In the genomic region with DNA sequence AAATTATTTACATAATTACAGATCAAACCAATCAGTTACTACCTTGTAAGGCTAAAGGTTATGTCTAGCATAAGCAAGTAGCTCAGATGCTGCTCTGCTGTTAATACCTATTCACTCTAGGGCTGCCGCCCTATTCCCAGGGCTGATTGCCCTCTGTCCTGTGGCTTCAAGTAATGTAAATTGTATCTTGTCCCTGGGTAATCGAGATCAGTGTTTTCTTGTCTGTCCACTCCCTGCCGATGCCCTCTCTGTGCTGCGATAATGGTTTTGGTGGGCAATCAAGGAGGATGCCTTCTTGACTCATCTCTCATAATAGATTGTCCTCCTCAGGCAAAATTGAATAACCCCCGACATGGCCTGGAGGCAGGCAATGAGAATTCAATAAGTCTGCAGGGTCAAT, we compare ENCODE assay signal across 33 cellular contexts.
"Had no signal": no experiment of that assay in that cellular context is flagged by ENCODE, and none has a peak within 500 bp of the region (broad histone marks: within the 10 kb centered on the region; RNA-seq: fewer than 3 reads in every experiment).

No MANE protein-coding gene starts in this region.

- H3K9me3 ChIP-seq: ascending aorta, breast epithelium, esophagus muscularis mucosa, gastrocnemius medialis had no signal

- ATAC-seq: activated CD4-positive, CD25-positive, alpha-beta regulatory T cell treated with anti-CD3 and anti-CD28 coated beads, Interleukin-2, amount 50 U/mL, for 24 hours; activated CD8-positive, alpha-beta T cell treated with anti-CD3 and anti-CD28 coated beads for 36 hours; activated naive CD4-positive, alpha-beta T cell treated with anti-CD3 and anti-CD28 coated beads, Interleukin-2, amount 50 U/mL, for 72 hours; foreskin keratinocyte; gastrocnemius medialis; T-helper 17 cell had no signal

- H3K9me3 Mint-ChIP-seq: activated B cell treated with CpG ODN at 0.5 μM for 24 hours; activated CD8-positive, alpha-beta T cell treated with anti-CD3 and anti-CD28 coated beads for 36 hours; activated naive CD4-positive, alpha-beta T cell treated with anti-CD3 and anti-CD28 coated beads, Interleukin-2, amount 10 ng/mL, durations not matched to agents 7 days and 5 days; activated naive CD8-positive, alpha-beta T cell treated with anti-CD3 and anti-CD28 coated beads, Interleukin-2, amount 10 ng/mL, durations not matched to agents 7 days and 5 days; activated T-helper 1 cell treated with anti-CD3 and anti-CD28 coated beads, Interleukin-12 subunit alpha, Interleukin-12 subunit beta, Interleukin-2, Interleukin-4 antibody, amounts not matched to agents 30 ng/mL and 10 ng/mL and 1 ng/mL, durations not matched to agents 14 hours and 24 hours and 36 hours; activated T-helper 2 cell treated with anti-CD3 and anti-CD28 coated beads, Interferon-gamma antibody, Interleukin-2, Interleukin-4, amounts not matched to agents 10 μg/mL and 5 μg/mL and 100 μg/mL, durations not matched to agents 14 hours and 24 hours and 36 hours; brain; dendritic cell treated with granulocyte-macrophage colony-stimulating factor and Interleukin-4, amounts not matched to agents 40 ng/mL and 50 ng/mL, for 4 days; T-helper 2 cell treated with Interferon-gamma antibody and Interleukin-4, amounts not matched to agents 5 μg/mL and 100 μg/mL, for 36 hours had no signal

- H3K4me3 ChIP-seq: ascending aorta, breast epithelium, cardiac muscle cell, coronary artery, dorsolateral prefrontal cortex, esophagus muscularis mucosa, gastrocnemius medialis had no signal

- H3K27ac Mint-ChIP-seq: activated B cell treated with CpG ODN at 0.5 μM for 24 hours; activated CD8-positive, alpha-beta T cell treated with anti-CD3 and anti-CD28 coated beads for 36 hours; activated naive CD4-positive, alpha-beta T cell treated with anti-CD3 and anti-CD28 coated beads, Interleukin-2, amount 10 ng/mL, durations not matched to agents 7 days and 5 days; activated naive CD4-positive, alpha-beta T cell treated with anti-CD3 and anti-CD28 coated beads, Interleukin-2, amount 50 U/mL, for 72 hours; activated naive CD8-positive, alpha-beta T cell treated with anti-CD3 and anti-CD28 coated beads, Interleukin-2, amount 10 ng/mL, durations not matched to agents 7 days and 5 days; activated T-helper 1 cell treated with anti-CD3 and anti-CD28 coated beads, Interleukin-12 subunit alpha, Interleukin-12 subunit beta, Interleukin-2, Interleukin-4 antibody, amounts not matched to agents 30 ng/mL and 10 ng/mL and 1 ng/mL, durations not matched to agents 14 hours and 24 hours and 36 hours; activated T-helper 2 cell treated with anti-CD3 and anti-CD28 coated beads, Interferon-gamma antibody, Interleukin-2, Interleukin-4, amounts not matched to agents 10 μg/mL and 5 μg/mL and 100 μg/mL, durations not matched to agents 14 hours and 24 hours and 36 hours; dendritic cell treated with granulocyte-macrophage colony-stimulating factor and Interleukin-4, amounts not matched to agents 40 ng/mL and 50 ng/mL, for 4 days; T-helper 17 cell; T-helper 2 cell treated with Interferon-gamma antibody and Interleukin-4, amounts not matched to agents 5 μg/mL and 100 μg/mL, for 36 hours had no signal

- H3K36me3 Mint-ChIP-seq: activated naive CD4-positive, alpha-beta T cell treated with anti-CD3 and anti-CD28 coated beads, Interleukin-2, amount 10 ng/mL, durations not matched to agents 7 days and 5 days; activated naive CD4-positive, alpha-beta T cell treated with anti-CD3 and anti-CD28 coated beads, Interleukin-2, amount 50 U/mL, for 72 hours; activated naive CD8-positive, alpha-beta T cell treated with anti-CD3 and anti-CD28 coated beads, Interleukin-2, amount 10 ng/mL, durations not matched to agents 7 days and 5 days; brain had no signal

- H3K27me3 ChIP-seq: ascending aorta, breast epithelium, cardiac muscle cell, dorsolateral prefrontal cortex, esophagus muscularis mucosa, foreskin keratinocyte, gastrocnemius medialis had no signal

- H3K4me1 ChIP-seq: ascending aorta, breast epithelium, foreskin keratinocyte had no signal

- H3K4me1 Mint-ChIP-seq: activated B cell treated with CpG ODN at 0.5 μM for 24 hours; activated naive CD4-positive, alpha-beta T cell treated with anti-CD3 and anti-CD28 coated beads, Interleukin-2, amount 10 ng/mL, durations not matched to agents 7 days and 5 days; activated naive CD8-positive, alpha-beta T cell treated with anti-CD3 and anti-CD28 coated beads, Interleukin-2, amount 10 ng/mL, durations not matched to agents 7 days and 5 days; T-helper 17 cell had no signal

- H3K27ac ChIP-seq: ascending aorta, breast epithelium, cardiac muscle cell, coronary artery, dorsolateral prefrontal cortex, esophagus muscularis mucosa, foreskin keratinocyte, gastrocnemius medialis, WERI-Rb-1 had no signal

- DNase-seq: activated B cell treated with CpG ODN at 0.5 μM for 24 hours; activated CD4-positive, alpha-beta T cell treated with anti-CD3 and anti-CD28 coated beads for 48 hours; activated CD4-positive, alpha-beta T cell treated with anti-CD3 and anti-CD28 coated beads, Interleukin-2, amount 50 U/mL, for 1 hour; activated CD4-positive, alpha-beta T cell treated with anti-CD3 and anti-CD28 coated beads, Interleukin-2, amount 50 U/mL, for 48 hours; activated CD8-positive, alpha-beta memory T cell treated with anti-CD3 and anti-CD28 coated beads for 24 hours; activated CD8-positive, alpha-beta T cell treated with anti-CD3 and anti-CD28 coated beads for 36 hours; activated effector memory CD4-positive, alpha-beta T cell treated with anti-CD3 and anti-CD28 coated beads, Interleukin-2, amount 50 U/mL, for 16 hours; activated naive CD4-positive, alpha-beta T cell treated with anti-CD3 and anti-CD28 coated beads, Interleukin-2, amount 10 ng/mL, durations not matched to agents 7 days and 5 days; activated naive CD8-positive, alpha-beta T cell treated with anti-CD3 and anti-CD28 coated beads, Interleukin-2, amount 10 ng/mL, durations not matched to agents 7 days and 5 days; activated T-cell treated with anti-CD3 and anti-CD28 coated beads, Interleukin-2, amount 50 U/mL, for 48 hours; central memory CD4-positive, alpha-beta T cell; cerebellar nuclear complex; dorsolateral prefrontal cortex; effector memory CD4-positive, alpha-beta T cell; erythroblast; foreskin keratinocyte; gastrocnemius medialis; T-helper 1 cell; T-helper 17 cell; T1000; WERI-Rb-1 had no signal

- H3K27me3 Mint-ChIP-seq: activated B cell treated with CpG ODN at 0.5 μM for 24 hours; activated CD8-positive, alpha-beta T cell treated with anti-CD3 and anti-CD28 coated beads for 36 hours; activated naive CD4-positive, alpha-beta T cell treated with anti-CD3 and anti-CD28 coated beads, Interleukin-2, amount 10 ng/mL, durations not matched to agents 7 days and 5 days; activated naive CD8-positive, alpha-beta T cell treated with anti-CD3 and anti-CD28 coated beads, Interleukin-2, amount 10 ng/mL, durations not matched to agents 7 days and 5 days; dendritic cell treated with granulocyte-macrophage colony-stimulating factor and Interleukin-4, amounts not matched to agents 40 ng/mL and 50 ng/mL, for 4 days; T-helper 17 cell had no signal

- H3K4me3 Mint-ChIP-seq: activated B cell treated with CpG ODN at 0.5 μM for 24 hours; activated CD8-positive, alpha-beta T cell treated with anti-CD3 and anti-CD28 coated beads for 36 hours; activated naive CD4-positive, alpha-beta T cell treated with anti-CD3 and anti-CD28 coated beads, Interleukin-2, amount 10 ng/mL, durations not matched to agents 7 days and 5 days; activated naive CD8-positive, alpha-beta T cell treated with anti-CD3 and anti-CD28 coated beads, Interleukin-2, amount 10 ng/mL, durations not matched to agents 7 days and 5 days; activated T-helper 1 cell treated with anti-CD3 and anti-CD28 coated beads, Interleukin-12 subunit alpha, Interleukin-12 subunit beta, Interleukin-2, Interleukin-4 antibody, amounts not matched to agents 30 ng/mL and 10 ng/mL and 1 ng/mL, durations not matched to agents 14 hours and 24 hours and 36 hours; brain; dendritic cell treated with granulocyte-macrophage colony-stimulating factor and Interleukin-4, amounts not matched to agents 40 ng/mL and 50 ng/mL, for 4 days; T-helper 17 cell; T-helper 2 cell treated with Interferon-gamma antibody and Interleukin-4, amounts not matched to agents 5 μg/mL and 100 μg/mL, for 36 hours had no signal

- H3K36me3 ChIP-seq: ascending aorta, breast epithelium, cardiac muscle cell, esophagus muscularis mucosa, gastrocnemius medialis, WERI-Rb-1 had no signal
